In the genomic region with DNA sequence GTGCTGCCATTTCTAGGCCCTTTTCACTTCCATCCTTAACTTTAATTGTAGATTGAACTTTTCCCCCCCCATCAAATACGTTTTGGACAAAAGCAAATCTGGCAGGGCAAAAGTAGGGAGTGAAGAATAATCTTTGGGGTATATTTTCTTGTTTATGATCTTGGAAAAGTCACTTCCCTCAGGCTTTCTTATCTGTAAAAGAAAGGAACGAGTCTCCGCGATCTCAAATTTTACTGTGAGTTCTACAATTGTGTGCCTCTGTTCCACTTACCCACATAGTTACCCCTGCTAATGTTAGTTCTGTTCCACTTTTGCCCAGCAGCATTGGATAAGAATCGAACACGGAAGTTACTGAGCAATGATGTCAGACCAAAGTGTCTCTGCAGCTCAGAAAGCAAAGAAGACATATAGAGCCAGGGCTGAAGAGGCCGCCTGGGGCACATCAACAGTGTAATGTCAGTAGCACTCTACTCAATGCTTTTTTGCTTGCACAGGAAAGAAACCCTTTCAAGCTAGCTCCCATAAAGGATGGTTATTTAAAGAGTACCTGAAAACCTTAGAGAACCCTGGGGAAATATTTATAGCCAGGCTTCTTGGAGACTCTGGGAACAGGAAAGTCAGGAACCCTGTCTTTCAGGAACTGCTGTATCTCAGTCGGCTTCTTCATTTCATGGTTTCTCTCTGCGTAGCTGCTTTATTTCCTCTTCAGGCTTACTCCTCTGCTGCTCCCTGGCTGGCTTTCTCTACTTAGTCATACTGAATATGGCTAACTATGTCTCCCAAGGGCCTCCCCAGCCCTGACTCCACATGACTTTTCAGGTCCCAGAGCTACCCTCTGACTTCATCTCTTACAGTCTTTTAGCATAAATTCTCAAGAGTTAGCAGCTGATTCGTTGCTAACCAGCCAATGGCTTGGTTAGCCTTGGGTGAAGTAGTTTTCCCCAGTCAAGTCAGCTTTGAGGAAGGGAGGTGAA, we compare ENCODE assay signal across 10 cellular contexts.
A peak's percentile ranks its signal among the peaks of the same experiment; 100 is the strongest.
DNase-seq lines count a peak whose midpoint lies in the region; ATAC-seq, FAIRE-seq and TF ChIP-seq lines count a peak whose summit lies in the region.
"Had no signal": no experiment of that assay in that cellular context is flagged by ENCODE, and none has a peak within 500 bp of the region (broad histone marks: within the 10 kb centered on the region; RNA-seq: fewer than 3 reads in every experiment).

No MANE protein-coding gene starts in this region.

- no peak overlapping the region for H3K4me3 Mint-ChIP-seq in activated naive CD4-positive, alpha-beta T cell treated with anti-CD3 and anti-CD28 coated beads, Interleukin-2, amount 10 ng/mL, durations not matched to agents 7 days and 5 days

- H3K9me3 ChIP-seq in K562 (replicated peaks; ENCODE audit: control insufficient read depth, insufficient read depth, low read depth, low read length) (no peaks in the 10 kb centered on the region), prostate gland (no peaks in the 10 kb centered on the region)

- H4K20me1 ChIP-seq in K562 (replicated peaks; ENCODE audit: control insufficient read depth, insufficient read depth, low read length): no peaks in the 10 kb centered on the region

- ATAC-seq in GM19438 (IDR thresholded peaks at IDR 0.05; ENCODE audit: low read depth, unreplicated experiment) (peak; percentile 67), HG03039 (IDR thresholded peaks at IDR 0.05; ENCODE audit: unreplicated experiment) (peak; percentile 89), K562 (peak; percentile 59; the same call in 2 of the 3 replicates)
- ATAC-seq: Panc1 had no signal

- CTCF ChIA-PET in K562 (lab: Yijun Ruan, JAX; ENCODE audit: low intra/inter-chr PET ratio): no interaction called here
- CTCF ChIA-PET in activated naive CD4-positive, alpha-beta T cell treated with anti-CD3 and anti-CD28 coated beads, Interleukin-2, amount 10 ng/mL, durations not matched to agents 7 days and 5 days (lab: Charles Lee): interaction anchor here (1.2 to 1.9 kb wide), 3 partner anchors 25 to 156 kb away, joined by 4 to 5 read pairs (median 4); no protein-coding TSS in a partner anchor

- H3K79me2 ChIP-seq in K562 (ENCODE audit: control insufficient read depth, insufficient read depth, low read length): no peaks in the 10 kb centered on the region

- H3K4me3 ChIP-seq in K562 (no peak overlapping the region), rectal smooth muscle tissue (ENCODE audit: low read length) (no peak overlapping the region), prostate gland (no peak overlapping the region)

- H3K9me3 Mint-ChIP-seq in activated naive CD4-positive, alpha-beta T cell treated with anti-CD3 and anti-CD28 coated beads, Interleukin-2, amount 10 ng/mL, durations not matched to agents 7 days and 5 days: no peaks in the 10 kb centered on the region

- H3K4me2 ChIP-seq in K562 (ENCODE audit: insufficient read depth, low read length): no peak overlapping the region

- TF ChIP-seq POLR2A in K562 (conservative IDR thresholded peaks at IDR 0.05): no peak
- no peak for TF ChIP-seq POLR2A in prostate gland (IDR thresholded peaks at IDR 0.05)

- TF ChIP-seq RAD21 in K562 (CRISPR knock-in tag; conservative IDR thresholded peaks at IDR 0.05 in 1 of 2, IDR thresholded peaks at IDR 0.05 in 1 of 2): no peak

- no peaks in the 10 kb centered on the region for H3K9me1 ChIP-seq in K562 (ENCODE audit: control insufficient read depth, insufficient read depth, low read length)

- intact Hi-C loops in K562 (cut with micrococcal nuclease) (no loop called here), prostate gland (cut with DNase I) (no loop called here)

- no peaks in the 10 kb centered on the region for H3K36me3 Mint-ChIP-seq in activated naive CD4-positive, alpha-beta T cell treated with anti-CD3 and anti-CD28 coated beads, Interleukin-2, amount 10 ng/mL, durations not matched to agents 7 days and 5 days

- 2% methylated on average over 10 of the region's 10 CpGs for WGBS in K562 (ENCODE audit: insufficient coverage, low coverage, missing lambda C conversion rate)
- 86% methylated on average over 10 of the region's 10 CpGs for WGBS in prostate gland

- no peaks in the 10 kb centered on the region; a peak in 1 of 5 replicates for H3K4me1 ChIP-seq in K562 (replicated peaks in 1 of 2; ENCODE audit: control insufficient read depth in 2 of 2, insufficient read depth in 2 of 2, low read length in 2 of 2)
- H3K4me1 ChIP-seq in rectal smooth muscle tissue (ENCODE audit: control insufficient read depth, insufficient read depth, low read length): peaks cover 22% of the 10 kb centered on the region
- no peaks in the 10 kb centered on the region for H3K4me1 ChIP-seq in prostate gland (replicated peaks)

- no TSS peak for BruUV-seq in K562 (replicated peaks; lab: Mats Ljungman, UMichigan)

- in situ Hi-C loops in K562 (cut with MboI): no loop called here

- no peaks in the 10 kb centered on the region for H3K27me3 Mint-ChIP-seq in activated naive CD4-positive, alpha-beta T cell treated with anti-CD3 and anti-CD28 coated beads, Interleukin-2, amount 10 ng/mL, durations not matched to agents 7 days and 5 days

- H2AFZ ChIP-seq in K562 (ENCODE audit: low read depth, low read length): no peak overlapping the region; the same call in 1 of the 2 replicates

- no peak overlapping the region for H3K27ac Mint-ChIP-seq in activated naive CD4-positive, alpha-beta T cell treated with anti-CD3 and anti-CD28 coated beads, Interleukin-2, amount 10 ng/mL, durations not matched to agents 7 days and 5 days

- TF ChIP-seq CTCF in K562 (IDR thresholded peaks at IDR 0.05 in 2 of 3, conservative IDR thresholded peaks at IDR 0.05 in 1 of 3; ENCODE audit: insufficient read depth in 2 of 3, low read depth in 1 of 3, low read length in 3 of 3): no peak
- TF ChIP-seq CTCF in prostate gland (IDR thresholded peaks at IDR 0.05): no peak

- FAIRE-seq in K562 (lab: Jason Lieb, UNC): no peak
- FAIRE-seq: islet of Langerhans had no signal

- POLR2A ChIA-PET in K562 (lab: Yijun Ruan, JAX): no interaction called here

- H3K27me3 ChIP-seq in K562 (ENCODE audit: control insufficient read depth in 2 of 2, insufficient read depth in 2 of 2, low read length in 2 of 2) (no peaks in the 10 kb centered on the region), rectal smooth muscle tissue (ENCODE audit: control insufficient read depth, insufficient read depth, low read length) (no peaks in the 10 kb centered on the region), prostate gland (replicated peaks; ENCODE audit: insufficient read depth) (no peaks in the 10 kb centered on the region)

- H3K4me1 Mint-ChIP-seq in activated naive CD4-positive, alpha-beta T cell treated with anti-CD3 and anti-CD28 coated beads, Interleukin-2, amount 10 ng/mL, durations not matched to agents 7 days and 5 days: no peaks in the 10 kb centered on the region

- H3K9ac ChIP-seq in K562 (ENCODE audit: insufficient read depth in 1 of 2, low read depth in 2 of 2, low read length in 2 of 2) (no peak overlapping the region), rectal smooth muscle tissue (ENCODE audit: low read length) (no peak overlapping the region)

- DNase-seq in K562 (ENCODE audit: extremely low read depth in 1 of 4, low spot score in 3 of 4) (no peak), prostate gland (ENCODE audit: low spot score) (no peak), C1 segment of cervical spinal cord (lab: John Stamatoyannopoulos, UW) (no peak), NCI-H82 treated with DMSO at 0.1 percent for 48 hours (lab: John Stamatoyannopoulos, UW; ENCODE audit: unreplicated experiment) (no peak)
- no peak for DNase-seq in activated naive CD4-positive, alpha-beta T cell treated with anti-CD3 and anti-CD28 coated beads, Interleukin-2, amount 10 ng/mL, durations not matched to agents 7 days and 5 days

- H3K27ac ChIP-seq in K562 (ENCODE audit: extremely low read depth, low read depth, low read length): no peak overlapping the region
- peak overlapping the region; percentile 60 for H3K27ac ChIP-seq in rectal smooth muscle tissue (ENCODE audit: low read depth, low read length)
- H3K27ac ChIP-seq in prostate gland: no peak overlapping the region

- TF ChIP-seq EP300 in K562 (IDR thresholded peaks at IDR 0.05; ENCODE audit: low read length): no peak

- no peaks in the 10 kb centered on the region for H3K36me3 ChIP-seq in K562 (ENCODE audit: control insufficient read depth, insufficient read depth, low read length)
- no peaks in the 10 kb centered on the region for H3K36me3 ChIP-seq in rectal smooth muscle tissue (ENCODE audit: control insufficient read depth, insufficient read depth, low read length)
- H3K36me3 ChIP-seq in prostate gland: no peaks in the 10 kb centered on the region

TF ChIP-seq in K562, 482 proteins besides CTCF, POLR2A, EP300 and RAD21 (continues in another document):
- TF ChIP-seq JUND (IDR thresholded peaks at IDR 0.05; ENCODE audit: borderline replicate concordance, low read depth, low read length) (no peak), JUND (tag; IDR thresholded peaks at IDR 0.05; ENCODE audit: borderline replicate concordance, low read depth, low read length) (peak; percentile 24; the same call in 1 of the 3 replicates), BACH1 (tag; IDR thresholded peaks at IDR 0.05) (peak; percentile 63; the same call in 1 of the 2 replicates), ZNF197 (CRISPR knock-in tag; IDR thresholded peaks at IDR 0.05; ENCODE audit: low read depth) (0 out of 2 replicates have a peak, but pooled peaks have one; percentile 20), ATF7 (IDR thresholded peaks at IDR 0.05) (peak; percentile 41; the same call in 1 of the 2 replicates)
- TF ChIP-seq, protein P1, sequence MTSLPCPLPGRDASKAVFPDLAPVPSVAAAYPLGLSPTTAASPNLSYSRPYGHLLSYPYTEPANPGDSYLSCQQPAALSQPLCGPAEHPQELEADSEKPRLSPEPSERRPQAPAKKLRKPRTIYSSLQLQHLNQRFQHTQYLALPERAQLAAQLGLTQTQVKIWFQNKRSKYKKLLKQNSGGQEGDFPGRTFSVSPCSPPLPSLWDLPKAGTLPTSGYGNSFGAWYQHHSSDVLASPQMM (CRISPR knock-in tag; IDR thresholded peaks at IDR 0.05): no peak
